ENCODE assay signal across 8 cellular contexts in genomic region chr1:63892632-63893395, GRCh38.
DNase-seq lines count a peak whose midpoint lies in the region; ATAC-seq and TF ChIP-seq lines count a peak whose summit lies in the region.

No MANE protein-coding gene starts in this region.

- no peak overlapping the region for H3K4me3 ChIP-seq in CD4-positive, CD25-positive, alpha-beta regulatory T cell (ENCODE audit: low read depth, low read length)
- H3K4me3 ChIP-seq in PC-9 (no peak overlapping the region), fibroblast of pulmonary artery (replicated peaks; ENCODE audit: low read depth, low read length) (no peak overlapping the region), sigmoid colon (no peak overlapping the region), uterus (no peak overlapping the region)

- peaks cover 22% of the 10 kb centered on the region; the same call in 1 of the 2 replicates for H3F3A ChIP-seq in PC-9 (ENCODE audit: insufficient read depth, low read depth)

- H3K4me1 Mint-ChIP-seq in CD4-positive, CD25-positive, alpha-beta regulatory T cell, result no peaks in the 10 kb centered on the region

- TF ChIP-seq CTCF in PC-9 (conservative IDR thresholded peaks at IDR 0.05), result no peak
- TF ChIP-seq CTCF in fibroblast of pulmonary artery (IDR thresholded peaks at IDR 0.05; ENCODE audit: low read length, missing control alignments), result no peak
- no peak for TF ChIP-seq CTCF in sigmoid colon (IDR thresholded peaks at IDR 0.05)
- no peak for TF ChIP-seq CTCF in uterus (IDR thresholded peaks at IDR 0.05)

- H3K4me2 ChIP-seq in PC-9, result peak overlapping the region; percentile 45

- peak; percentile 32 to 53 for ATAC-seq in CD4-positive, CD25-positive, alpha-beta regulatory T cell (ENCODE audit: low read depth in 2 of 2)
- ATAC-seq in GM19043 (IDR thresholded peaks at IDR 0.05; ENCODE audit: low read depth, unreplicated experiment) (peak; percentile 98), HG03103 (IDR thresholded peaks at IDR 0.05; ENCODE audit: low read depth, unreplicated experiment) (peak; percentile 97)

- intact Hi-C loops in PC-9 (cut with micrococcal nuclease; ENCODE audit: unreplicated experiment) (loop anchor here (1.0 to 2.0 kb wide), 3 partner anchors 16 to 46 kb away; no protein-coding TSS in a partner anchor), sigmoid colon (cut with DNase I) (no loop called here), uterus (cut with DNase I; ENCODE audit: low total_unique reads) (no loop called here)

- peaks cover 45% of the 10 kb centered on the region for H3K79me2 ChIP-seq in PC-9 (ENCODE audit: low read depth)

- peaks cover 0 to 5% (median 0%) of the 10 kb centered on the region in 7 donors for H3K9me3 Mint-ChIP-seq in CD4-positive, CD25-positive, alpha-beta regulatory T cell

- CTCF ChIA-PET in PC-9 (lab: Charles Lee), result interaction anchor here (0.6 to 0.9 kb wide), 5 partner anchors 11 to 201 kb away, joined by 3 to 6 read pairs (median 3); no protein-coding TSS in a partner anchor

- H3K27ac Mint-ChIP-seq in CD4-positive, CD25-positive, alpha-beta regulatory T cell, result peak overlapping the region in 1 of 3 donors; percentile 2

- no peak for TF ChIP-seq POLR2A in sigmoid colon (IDR thresholded peaks at IDR 0.05)
- no peak for TF ChIP-seq POLR2A in uterus (IDR thresholded peaks at IDR 0.05)

- H3K36me3 ChIP-seq in CD4-positive, CD25-positive, alpha-beta regulatory T cell (ENCODE audit: control insufficient read depth, insufficient read depth, low read length), result no peaks in the 10 kb centered on the region
- no peaks in the 10 kb centered on the region for H3K36me3 ChIP-seq in PC-9 (ENCODE audit: low read depth)
- H3K36me3 ChIP-seq in sigmoid colon, result no peaks in the 10 kb centered on the region
- no peaks in the 10 kb centered on the region for H3K36me3 ChIP-seq in uterus

- H3K9me2 ChIP-seq in PC-9 (ENCODE audit: insufficient read depth), result no peaks in the 10 kb centered on the region

- POLR2A ChIA-PET in PC-9 (lab: Charles Lee; ENCODE audit: unreplicated experiment), result interaction anchor here (0.6 kb wide), 1 partner anchor 230 kb away, joined by 9 read pairs; no protein-coding TSS in a partner anchor

- H3K9me3 ChIP-seq in CD4-positive, CD25-positive, alpha-beta regulatory T cell (ENCODE audit: control insufficient read depth in 2 of 2, low read length in 2 of 2), result no peaks in the 10 kb centered on the region
- peaks cover 14% of the 10 kb centered on the region; the same call in 1 of the 2 replicates for H3K9me3 ChIP-seq in PC-9 (ENCODE audit: insufficient read depth, low read depth)
- no peaks in the 10 kb centered on the region for H3K9me3 ChIP-seq in sigmoid colon
- H3K9me3 ChIP-seq in uterus, result no peaks in the 10 kb centered on the region

- H3K27me3 Mint-ChIP-seq in CD4-positive, CD25-positive, alpha-beta regulatory T cell, result peaks cover 2% of the 10 kb centered on the region

- no peak overlapping the region for H3K27ac ChIP-seq in CD4-positive, CD25-positive, alpha-beta regulatory T cell (ENCODE audit: insufficient read depth, low read length, poor library complexity, severe bottlenecking)
- H3K27ac ChIP-seq in PC-9 (peak overlapping the region; percentile 77), sigmoid colon (peak overlapping the region; percentile 65 to 77 (median 75)), uterus (no peak overlapping the region)

- BruUV-seq in PC-9 (replicated peaks; lab: Mats Ljungman, UMichigan), result no TSS peak

- no peaks in the 10 kb centered on the region for H3K4me1 ChIP-seq in CD4-positive, CD25-positive, alpha-beta regulatory T cell (ENCODE audit: control insufficient read depth, insufficient read depth, low read length, poor library complexity, severe bottlenecking)
- H3K4me1 ChIP-seq in PC-9 (replicated peaks; ENCODE audit: insufficient read depth), result peaks cover 27% of the 10 kb centered on the region
- H3K4me1 ChIP-seq in sigmoid colon, result peaks cover 0 to 30% (median 25%) of the 10 kb centered on the region in 4 donors
- H3K4me1 ChIP-seq in uterus, result no peaks in the 10 kb centered on the region

- DNase-seq in CD4-positive, CD25-positive, alpha-beta regulatory T cell, result no peak
- DNase-seq in PC-9, result peak; percentile 73 to 83
- DNase-seq in fibroblast of pulmonary artery (ENCODE audit: low read depth), result peak; percentile 56
- DNase-seq in sigmoid colon, result peak; percentile 81
- DNase-seq in uterus, result no peak
- no peak for DNase-seq in NOMO-1 (lab: John Stamatoyannopoulos, UW; ENCODE audit: unreplicated experiment in 2 of 2)

- H3K27me3 ChIP-seq in CD4-positive, CD25-positive, alpha-beta regulatory T cell (ENCODE audit: control insufficient read depth, insufficient read depth, low read length), result peaks cover 1% of the 10 kb centered on the region
- H3K27me3 ChIP-seq in PC-9 (ENCODE audit: insufficient read depth, low read depth), result no peaks in the 10 kb centered on the region
- no peaks in the 10 kb centered on the region for H3K27me3 ChIP-seq in sigmoid colon
- H3K27me3 ChIP-seq in uterus, result no peaks in the 10 kb centered on the region

- WGBS in sigmoid colon, 2 donors, result 57 to 71% methylated on average over 8 of the region's 8 CpGs

- TF ChIP-seq EP300 in sigmoid colon (IDR thresholded peaks at IDR 0.05), result peak in 1 of 4 donors; percentile 15

- H4K20me1 ChIP-seq in PC-9 (ENCODE audit: insufficient read depth), result no peaks in the 10 kb centered on the region

- H3K4me3 Mint-ChIP-seq in CD4-positive, CD25-positive, alpha-beta regulatory T cell, result no peak overlapping the region

- no peaks in the 10 kb centered on the region for H3K36me3 Mint-ChIP-seq in CD4-positive, CD25-positive, alpha-beta regulatory T cell

- no peak overlapping the region for H2AFZ ChIP-seq in PC-9

Comparison
In these comparisons a context has a peak if more than half of its experiments do, and no peak if none do; other contexts are left out.
1. ATAC-seq: peak in every context shown above with its lines; median percentile 98 in GM19043; 97 in HG03103; 42 in CD4-positive, CD25-positive, alpha-beta regulatory T cell.
2. DNase-seq: peak in PC-9 (2 of 2), fibroblast of pulmonary artery (single experiment) and sigmoid colon (single experiment); none in CD4-positive, CD25-positive, alpha-beta regulatory T cell (0 of 3), uterus (0 of 2) and NOMO-1 (0 of 2).
3. H3K27ac ChIP-seq: peak in PC-9 (single experiment) and sigmoid colon (4 of 4); none in CD4-positive, CD25-positive, alpha-beta regulatory T cell (single experiment) and uterus (0 of 2).